ENCODE assay signal across 8 cellular contexts in the genomic region with DNA sequence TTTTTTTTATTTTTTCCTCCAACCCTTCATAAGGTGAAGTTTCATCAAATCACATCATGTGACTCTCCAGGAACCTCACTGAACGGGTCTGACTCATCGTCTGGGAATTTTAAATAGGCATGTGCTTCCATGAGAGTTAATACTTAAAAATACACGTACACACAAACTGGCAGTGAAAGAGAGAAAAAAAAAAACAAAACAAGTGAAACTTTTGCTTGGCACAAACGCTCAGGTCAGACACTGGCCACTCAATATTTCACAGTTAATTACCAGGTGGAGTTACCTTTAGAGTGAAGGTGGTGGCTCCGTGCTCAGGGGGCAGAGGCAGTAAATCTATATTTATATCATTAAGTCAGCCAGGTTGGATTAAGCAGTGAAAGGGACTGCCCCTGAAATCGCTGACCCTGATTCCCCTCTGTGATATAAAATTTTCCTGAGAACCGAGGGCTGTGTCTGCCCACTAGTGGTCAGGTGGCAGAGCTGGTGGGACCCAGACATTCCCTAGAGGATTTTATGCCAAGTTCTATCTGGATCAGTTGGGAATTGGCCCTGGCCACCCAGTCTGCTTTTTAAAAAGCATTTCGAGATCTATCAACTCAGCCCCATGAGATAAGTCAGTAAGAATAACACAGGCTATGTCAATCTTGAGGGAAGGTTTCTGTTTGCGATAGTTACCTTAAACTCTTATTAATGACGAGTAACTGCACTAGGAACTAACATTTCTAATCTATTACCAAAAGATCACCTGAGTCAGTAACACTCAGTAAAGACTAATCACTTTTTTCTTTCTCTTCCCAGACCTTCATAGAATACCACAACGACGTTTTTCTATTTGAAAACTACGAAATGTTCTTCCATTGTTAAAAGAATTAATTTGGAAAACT.
DNase-seq lines count a peak whose midpoint lies in the region; ATAC-seq and TF ChIP-seq lines count a peak whose summit lies in the region.

No MANE protein-coding gene starts in this region.

- TF ChIP-seq CTCF in fibroblast of pulmonary artery (IDR thresholded peaks at IDR 0.05; ENCODE audit: low read length, missing control alignments): peak; percentile 74
- peak; percentile 83 for TF ChIP-seq CTCF in progenitor cell of endocrine pancreas (IDR thresholded peaks at IDR 0.05; ENCODE audit: unreplicated experiment)

- H3K9me3 Mint-ChIP-seq in progenitor cell of endocrine pancreas (ENCODE audit: low read depth): no peaks in the 10 kb centered on the region

- peak overlapping the region; percentile 93 for H3K27ac Mint-ChIP-seq in progenitor cell of endocrine pancreas

- H3K36me3 Mint-ChIP-seq in progenitor cell of endocrine pancreas (ENCODE audit: insufficient read depth): no peaks in the 10 kb centered on the region

- H3K4me3 Mint-ChIP-seq in progenitor cell of endocrine pancreas (ENCODE audit: low read depth): peak overlapping the region; percentile 28

- H3K4me3 ChIP-seq in fibroblast of pulmonary artery (replicated peaks; ENCODE audit: low read depth, low read length): peak overlapping the region; percentile 27

- no peaks in the 10 kb centered on the region for H3K27me3 Mint-ChIP-seq in progenitor cell of endocrine pancreas

- ATAC-seq in GM18870 (IDR thresholded peaks at IDR 0.05; ENCODE audit: unreplicated experiment) (no peak), HG02852 (IDR thresholded peaks at IDR 0.05; ENCODE audit: unreplicated experiment) (no peak)

- peaks cover 24% of the 10 kb centered on the region for H3K4me1 Mint-ChIP-seq in progenitor cell of endocrine pancreas (ENCODE audit: low read depth)

- DNase-seq in AG20443 (ENCODE audit: low spot score): peak; percentile 77
- peak; percentile 66 for DNase-seq in HPDE6-E6E7 (ENCODE audit: extremely low spot score)
- DNase-seq in SHP77 (lab: John Stamatoyannopoulos, UW): peak; percentile 48 to 74
- DNase-seq in fibroblast of pulmonary artery (ENCODE audit: low read depth): peak; percentile 98
- DNase-seq in progenitor cell of endocrine pancreas (ENCODE audit: low spot score, unreplicated experiment): peak; percentile 22
- DNase-seq in OCI-M2 (lab: John Stamatoyannopoulos, UW; ENCODE audit: unreplicated experiment): no peak
